ENCODE assay signal across 10 cellular contexts in genomic region chr3:57959407-57960173, GRCh38. TPM values are rescaled to one million over a fixed set of nuclear protein-coding genes. Genes with fewer than 3 reads are reported as not detected.
DNase-seq lines count a peak whose midpoint lies in the region; ATAC-seq and TF ChIP-seq lines count a peak whose summit lies in the region.
"Had no signal": no experiment of that assay in that cellular context is flagged by ENCODE, and none has a peak within 500 bp of the region (broad histone marks: within the 10 kb centered on the region; RNA-seq: fewer than 3 reads in every experiment).

No MANE protein-coding gene starts in this region.

- H3K9me3 ChIP-seq in smooth muscle cell (replicated peaks; ENCODE audit: low read depth) (no peaks in the 10 kb centered on the region), T-helper 17 cell (ENCODE audit: control insufficient read depth, low read length, poor library complexity, severe bottlenecking) (no peaks in the 10 kb centered on the region)

- intact Hi-C loops in left ventricle myocardium superior (cut with micrococcal nuclease), result no loop called here

- no peaks in the 10 kb centered on the region for H4K20me1 ChIP-seq in smooth muscle cell (ENCODE audit: low read depth)

- H3K4me1 ChIP-seq in smooth muscle cell (ENCODE audit: low read depth), result peaks cover 8% of the 10 kb centered on the region

- H3K27ac ChIP-seq in smooth muscle cell (ENCODE audit: low read depth), result peak overlapping the region; percentile 45

- H3F3A ChIP-seq in smooth muscle cell (ENCODE audit: low read depth), result no peaks in the 10 kb centered on the region

- H3K4me3 Mint-ChIP-seq in T-helper 17 cell, result no peak overlapping the region
- H3K4me3 Mint-ChIP-seq: brain had no signal

- H3K36me3 Mint-ChIP-seq in T-helper 17 cell (ENCODE audit: low read depth), result peaks cover 3% of the 10 kb centered on the region
- H3K36me3 Mint-ChIP-seq: brain had no signal

- H3K79me2 ChIP-seq in smooth muscle cell (ENCODE audit: low read depth), result no peaks in the 10 kb centered on the region

- no peaks in the 10 kb centered on the region for H3K36me3 ChIP-seq in smooth muscle cell (ENCODE audit: low read depth)

- no peak overlapping the region for H3K4me3 ChIP-seq in smooth muscle cell

- TF ChIP-seq CTCF in smooth muscle cell (IDR thresholded peaks at IDR 0.05; ENCODE audit: borderline replicate concordance, insufficient read depth, poor library complexity, severe bottlenecking), result no peak

- no peaks in the 10 kb centered on the region for H3K27me3 Mint-ChIP-seq in T-helper 17 cell

- H3K4me2 ChIP-seq in smooth muscle cell, result no peak overlapping the region

- H3K27me3 ChIP-seq in smooth muscle cell (ENCODE audit: low read depth), result no peaks in the 10 kb centered on the region

- ATAC-seq in HG02678 (IDR thresholded peaks at IDR 0.05; ENCODE audit: unreplicated experiment) (peak; percentile 38), left ventricle myocardium superior (peak; percentile 52), GM21723 (IDR thresholded peaks at IDR 0.05; ENCODE audit: unreplicated experiment) (no peak), T-helper 17 cell (no peak)

- DNase-seq in SKM-1 treated with dmso at 0.1 percent for 144 hours (lab: John Stamatoyannopoulos, UW; ENCODE audit: unreplicated experiment) (peak; percentile 72), left ventricle myocardium superior (no peak), smooth muscle cell (lab: John Stamatoyannopoulos, UW; ENCODE audit: unreplicated experiment) (no peak), T-helper 17 cell (no peak), NCI-H82 treated with DMSO at 0.1 percent for 48 hours (lab: John Stamatoyannopoulos, UW; ENCODE audit: unreplicated experiment) (no peak), DMS 273 treated with DMSO at 0.1 percent for 48 hours (lab: John Stamatoyannopoulos, UW) (no peak)
- DNase-seq: NCI-H2227 treated with DMSO at 0.1 percent for 48 hours had no signal

- H3K9ac ChIP-seq in smooth muscle cell (ENCODE audit: low read depth), result no peak overlapping the region

- H2AFZ ChIP-seq in smooth muscle cell (ENCODE audit: low read depth), result no peak overlapping the region

- 61% methylated on average over 19 of the region's 19 CpGs for WGBS in smooth muscle cell (ENCODE audit: low lambda C conversion rate)

- H3K4me1 Mint-ChIP-seq in T-helper 17 cell, result no peaks in the 10 kb centered on the region
- H3K4me1 Mint-ChIP-seq: brain had no signal

- no peak overlapping the region for H3K27ac Mint-ChIP-seq in T-helper 17 cell
- H3K27ac Mint-ChIP-seq: brain had no signal

RNA-seq across cellular contexts. Expression of gene FLNB, which starts 48.6 kb away (rescaled TPM):
- total RNA-seq in left ventricle myocardium superior (33.7 TPM), smooth muscle cell (106 and 145 TPM in 2 replicates), T-helper 17 cell (10 to 100 TPM; 41.1 to 42.5 TPM)
- polyA plus RNA-seq in smooth muscle cell, result 52.7 and 85.9 TPM in 2 replicates

Comparison
In these comparisons a context has a peak if more than half of its experiments do, and no peak if none do; other contexts are left out.
1. ATAC-seq: peak in HG02678 (single experiment) and left ventricle myocardium superior (single experiment); none in GM21723 (single experiment) and T-helper 17 cell (single experiment).